Comparison of ENCODE assay signal across 11 cellular contexts in genomic region chr17:77438241-77439204, GRCh38.
A peak's percentile ranks its signal among the peaks of the same experiment; 100 is the strongest.
DNase-seq lines count a peak whose midpoint lies in the region; ATAC-seq, FAIRE-seq and TF ChIP-seq lines count a peak whose summit lies in the region.
"Had no signal": no experiment of that assay in that cellular context is flagged by ENCODE, and none has a peak within 500 bp of the region (broad histone marks: within the 10 kb centered on the region; RNA-seq: fewer than 3 reads in every experiment).

No MANE protein-coding gene starts in this region.

- no peak for ATAC-seq in activated CD8-positive, alpha-beta T cell treated with anti-CD3 and anti-CD28 coated beads, Interleukin-2, amount 10 ng/mL, durations not matched to agents 7 days and 5 days
- ATAC-seq in naive B cell (ENCODE audit: low read depth in 2 of 2) (no peak), HG03280 (IDR thresholded peaks at IDR 0.05; ENCODE audit: unreplicated experiment) (no peak), HG03108 (IDR thresholded peaks at IDR 0.05; ENCODE audit: unreplicated experiment) (no peak)
- ATAC-seq: sciatic nerve had no signal

- peaks cover 97% of the 10 kb centered on the region for H3K4me1 Mint-ChIP-seq in activated CD8-positive, alpha-beta T cell treated with anti-CD3 and anti-CD28 coated beads, Interleukin-2, amount 10 ng/mL, durations not matched to agents 7 days and 5 days (ENCODE audit: low read depth)
- H3K4me1 Mint-ChIP-seq in naive B cell: peaks cover 72 to 100% (median 98%) of the 10 kb centered on the region in 3 donors

- no peaks in the 10 kb centered on the region for H3K9me3 Mint-ChIP-seq in activated CD8-positive, alpha-beta T cell treated with anti-CD3 and anti-CD28 coated beads, Interleukin-2, amount 10 ng/mL, durations not matched to agents 7 days and 5 days (ENCODE audit: insufficient read depth)
- H3K9me3 Mint-ChIP-seq in naive B cell: no peaks in the 10 kb centered on the region

- POLR2A ChIA-PET in activated CD8-positive, alpha-beta T cell treated with anti-CD3 and anti-CD28 coated beads, Interleukin-2, amount 10 ng/mL, durations not matched to agents 7 days and 5 days (lab: Charles Lee): interaction anchor here (0.9 to 14.0 kb wide), 4 partner anchors 7 to 22 kb away, joined by 3 to 169 read pairs (median 6); no protein-coding TSS in a partner anchor

- DNase-seq in AML-193 (lab: John Stamatoyannopoulos, UW) (peak; percentile 14 to 33), GM12892 (ENCODE audit: insufficient read length) (no peak), naive B cell (no peak), hypothalamus (lab: John Stamatoyannopoulos, UW) (no peak), iPS-NIHi7 (ENCODE audit: extremely low spot score) (no peak)
- no peak for DNase-seq in activated CD8-positive, alpha-beta T cell treated with anti-CD3 and anti-CD28 coated beads, Interleukin-2, amount 10 ng/mL, durations not matched to agents 7 days and 5 days
- DNase-seq: kidney, testis had no signal

- CTCF ChIA-PET in activated CD8-positive, alpha-beta T cell treated with anti-CD3 and anti-CD28 coated beads, Interleukin-2, amount 10 ng/mL, durations not matched to agents 7 days and 5 days (lab: Charles Lee): interaction anchor here (0.5 to 3.6 kb wide), 6 partner anchors 9 to 806 kb away, joined by 3 to 71 read pairs (median 4); no protein-coding TSS in a partner anchor

- no peak for TF ChIP-seq POLR2A in GM12892 (IDR thresholded peaks at IDR 0.05; ENCODE audit: low read depth, low read length)

- H3K4me3 Mint-ChIP-seq in activated CD8-positive, alpha-beta T cell treated with anti-CD3 and anti-CD28 coated beads, Interleukin-2, amount 10 ng/mL, durations not matched to agents 7 days and 5 days: peak overlapping the region; percentile 46
- H3K4me3 Mint-ChIP-seq in naive B cell: peak overlapping the region; percentile 59 to 90 (median 78)

- no peaks in the 10 kb centered on the region for H3K27me3 Mint-ChIP-seq in activated CD8-positive, alpha-beta T cell treated with anti-CD3 and anti-CD28 coated beads, Interleukin-2, amount 10 ng/mL, durations not matched to agents 7 days and 5 days (ENCODE audit: low read depth)
- no peaks in the 10 kb centered on the region for H3K27me3 Mint-ChIP-seq in naive B cell

- peak overlapping the region; percentile 90 for H3K27ac Mint-ChIP-seq in activated CD8-positive, alpha-beta T cell treated with anti-CD3 and anti-CD28 coated beads, Interleukin-2, amount 10 ng/mL, durations not matched to agents 7 days and 5 days
- peak overlapping the region; percentile 97 to 100 (median 100) for H3K27ac Mint-ChIP-seq in naive B cell

- peak; percentile 72 for FAIRE-seq in GM12892 (lab: Jason Lieb, UNC)
- FAIRE-seq: kidney had no signal

- peaks cover 61% of the 10 kb centered on the region for H3K36me3 Mint-ChIP-seq in activated CD8-positive, alpha-beta T cell treated with anti-CD3 and anti-CD28 coated beads, Interleukin-2, amount 10 ng/mL, durations not matched to agents 7 days and 5 days (ENCODE audit: low read depth)
- no peaks in the 10 kb centered on the region for H3K36me3 Mint-ChIP-seq in naive B cell

Comparison
In these comparisons a context has a peak if more than half of its experiments do, and no peak if none do; other contexts are left out.
1. DNase-seq: peak in AML-193 (2 of 2); none in GM12892 (single experiment), activated CD8-positive, alpha-beta T cell treated with anti-CD3 and anti-CD28 coated beads, Interleukin-2, amount 10 ng/mL, durations not matched to agents 7 days and 5 days (single experiment), naive B cell (single experiment), hypothalamus (0 of 51) and iPS-NIHi7 (single experiment).